14 cellular contexts compared by ENCODE assay signal in genomic region chr11:2096919-2097301, GRCh38. TPM values are rescaled to one million over a fixed set of nuclear protein-coding genes. Genes with fewer than 3 reads are reported as not detected.
DNase-seq lines count a peak whose midpoint lies in the region; ATAC-seq and TF ChIP-seq lines count a peak whose summit lies in the region.
"Had no signal": no experiment of that assay in that cellular context is flagged by ENCODE, and none has a peak within 500 bp of the region (broad histone marks: within the 10 kb centered on the region; RNA-seq: fewer than 3 reads in every experiment).

No MANE protein-coding gene starts in this region.

- no peaks in the 10 kb centered on the region for H3K9me3 Mint-ChIP-seq in endothelial cell (ENCODE audit: unreplicated experiment)
- H3K9me3 Mint-ChIP-seq: activated B cell treated with CpG ODN at 0.5 μM for 24 hours; CD8-positive, alpha-beta memory T cell; central memory CD8-positive, alpha-beta T cell; stimulated activated naive CD8-positive, alpha-beta T cell treated with anti-CD3 and anti-CD28 coated beads, Interleukin-15, Interleukin-2, amounts not matched to agents 100 ng/mL and 50 ng/mL, for 24 hours had no signal

- in situ Hi-C loops in gastrocnemius medialis (cut with MboI; ENCODE audit: low sequenced_read_pairs in 4 of 4), result no loop called here

- POLR2A ChIA-PET in GM10248 (lab: Yijun Ruan, JAX), result no interaction called here

- no peak overlapping the region for H3K27ac Mint-ChIP-seq in endothelial cell (ENCODE audit: unreplicated experiment)
- H3K27ac Mint-ChIP-seq: activated B cell treated with CpG ODN at 0.5 μM for 24 hours; CD8-positive, alpha-beta memory T cell; stimulated activated naive CD8-positive, alpha-beta T cell treated with anti-CD3 and anti-CD28 coated beads, Interleukin-15, Interleukin-2, amounts not matched to agents 100 ng/mL and 50 ng/mL, for 24 hours had no signal

- peaks cover 4% of the 10 kb centered on the region for H3K4me1 Mint-ChIP-seq in endothelial cell (ENCODE audit: unreplicated experiment)
- H3K4me1 Mint-ChIP-seq: activated B cell treated with CpG ODN at 0.5 μM for 24 hours had no signal

- TF ChIP-seq CTCF in adrenal gland (IDR thresholded peaks at IDR 0.05), result no peak
- TF ChIP-seq CTCF in gastrocnemius medialis (IDR thresholded peaks at IDR 0.05 in 4 of 5, conservative IDR thresholded peaks at IDR 0.05 in 1 of 5), result no peak
- no peak for TF ChIP-seq CTCF in endothelial cell (IDR thresholded peaks at IDR 0.05; ENCODE audit: unreplicated experiment)
- no peak for TF ChIP-seq CTCF in GM10248 (IDR thresholded peaks at IDR 0.05; ENCODE audit: control extremely low read depth, extremely low read depth, low read depth, missing control alignments)
- TF ChIP-seq CTCF in BE2C (IDR thresholded peaks at IDR 0.05; ENCODE audit: low read depth, low read length), result no peak

- no peaks in the 10 kb centered on the region for H3K36me3 Mint-ChIP-seq in endothelial cell (ENCODE audit: low read depth, unreplicated experiment)
- H3K36me3 Mint-ChIP-seq: CD8-positive, alpha-beta memory T cell had no signal

- TF ChIP-seq POLR2A in adrenal gland (IDR thresholded peaks at IDR 0.05) (no peak), gastrocnemius medialis (IDR thresholded peaks at IDR 0.05) (no peak)

- H3K27ac ChIP-seq in adrenal gland (peak overlapping the region in 3 of 5 donors; percentile 52 to 85 (median 61)), iPS-20b (ENCODE audit: low read length) (no peak overlapping the region), gastrocnemius medialis (peak overlapping the region; percentile 70 to 80 (median 75))

- CTCF ChIA-PET in GM10248 (lab: Yijun Ruan, JAX), result interaction anchor here (2.0 kb wide), 1 partner anchor 55 kb away, joined by 7 read pairs; no protein-coding TSS in a partner anchor

- peaks cover 18% of the 10 kb centered on the region for H3K27me3 Mint-ChIP-seq in endothelial cell (ENCODE audit: unreplicated experiment)

- ATAC-seq in gastrocnemius medialis, result no peak

- peaks cover 6% of the 10 kb centered on the region for H3K27me3 ChIP-seq in adrenal gland
- peaks cover 9% of the 10 kb centered on the region; the same call in 1 of the 2 replicates for H3K27me3 ChIP-seq in iPS-20b (ENCODE audit: insufficient read depth, low read length)
- no peaks in the 10 kb centered on the region for H3K27me3 ChIP-seq in gastrocnemius medialis
- H3K27me3 ChIP-seq in BE2C, result no peaks in the 10 kb centered on the region

- H3K9ac ChIP-seq in iPS-20b (ENCODE audit: low read depth, low read length), result peak overlapping the region; percentile 38; the same call in 1 of the 2 replicates

- 65 to 87% (median 77%) methylated on average over 6 to 17 of the region's 17 CpGs for WGBS in adrenal gland, 4 donors

- H3K4me3 ChIP-seq in adrenal gland, result no peak overlapping the region
- H3K4me3 ChIP-seq in iPS-20b (ENCODE audit: low read length), result no peak overlapping the region
- no peak overlapping the region for H3K4me3 ChIP-seq in gastrocnemius medialis
- H3K4me3 ChIP-seq in BE2C (ENCODE audit: low read depth, low read length), result no peak overlapping the region
- H3K4me3 ChIP-seq: HAP-1 had no signal

- no peaks in the 10 kb centered on the region for H3K4me1 ChIP-seq in adrenal gland (replicated peaks in 1 of 2)
- H3K4me1 ChIP-seq in iPS-20b (ENCODE audit: insufficient read depth, low read length), result peaks cover 8% of the 10 kb centered on the region
- peaks cover 34 to 36% of the 10 kb centered on the region in 2 donors for H3K4me1 ChIP-seq in gastrocnemius medialis
- H3K4me1 ChIP-seq in BE2C, result peaks cover 8% of the 10 kb centered on the region
- H3K4me1 ChIP-seq: HAP-1 had no signal

- H3K9me3 ChIP-seq in adrenal gland (replicated peaks in 1 of 3) (no peaks in the 10 kb centered on the region), iPS-20b (ENCODE audit: insufficient read depth, low read depth, low read length) (no peaks in the 10 kb centered on the region), gastrocnemius medialis (no peaks in the 10 kb centered on the region), BE2C (0 out of 2 replicates have a peak, but pooled peaks cover 2% of the 10 kb centered on the region)
- H3K9me3 ChIP-seq: HAP-1 had no signal

- DNase-seq in EH (ENCODE audit: low read depth) (peak; percentile 67), adrenal gland (no peak), gastrocnemius medialis (no peak), endothelial cell (ENCODE audit: low spot score) (no peak), Kasumi-1 (lab: John Stamatoyannopoulos, UW) (no peak), GM10248 (ENCODE audit: extremely low spot score) (no peak), BE2C (no peak)
- DNase-seq: activated B cell treated with CpG ODN at 0.5 μM for 24 hours had no signal

- H3K36me3 ChIP-seq in adrenal gland (replicated peaks in 1 of 2) (no peaks in the 10 kb centered on the region), iPS-20b (ENCODE audit: insufficient read depth, low read depth, low read length) (no peaks in the 10 kb centered on the region), gastrocnemius medialis (no peaks in the 10 kb centered on the region), BE2C (no peaks in the 10 kb centered on the region)
- H3K36me3 ChIP-seq: HAP-1 had no signal

- no peak overlapping the region for H3K4me3 Mint-ChIP-seq in endothelial cell (ENCODE audit: unreplicated experiment)
- H3K4me3 Mint-ChIP-seq: activated B cell treated with CpG ODN at 0.5 μM for 24 hours; CD8-positive, alpha-beta memory T cell; central memory CD8-positive, alpha-beta T cell; stimulated activated naive CD8-positive, alpha-beta T cell treated with anti-CD3 and anti-CD28 coated beads, Interleukin-15, Interleukin-2, amounts not matched to agents 100 ng/mL and 50 ng/mL, for 24 hours had no signal

- intact Hi-C loops in adrenal gland (cut with DNase I) (no loop called here), gastrocnemius medialis (cut with DNase I; ENCODE audit: low total_unique reads) (no loop called here)

RNA-seq across cellular contexts. Expression of gene IGF2, which starts 42.3 kb away (rescaled TPM):
- 100 to 1,000 TPM in 4 of 8 donors, 10 to 100 TPM in 4; 41.8 to 340 (median 118) TPM for total RNA-seq in adrenal gland
- 100 to 1,000 TPM in 2 of 3 donors, 10 to 100 TPM in 1; 96.5 to 307 (median 102) TPM for polyA plus RNA-seq in adrenal gland
- total RNA-seq in gastrocnemius medialis, result 10 to 100 TPM; 21.6 to 42.4 (median 29.2) TPM
- total RNA-seq in endothelial cell (ENCODE audit: unreplicated experiment), result 2.1 TPM
- polyA plus RNA-seq in BE2C (2012; ENCODE audit: insufficient read depth, insufficient read length, low read depth), result 468 TPM
- total RNA-seq: activated B cell treated with CpG ODN at 0.5 μM for 24 hours, mononuclear cell had no signal
- polyA plus RNA-seq: CD8-positive, alpha-beta memory T cell had no signal
